8 cellular contexts compared by ENCODE assay signal in the genomic region with DNA sequence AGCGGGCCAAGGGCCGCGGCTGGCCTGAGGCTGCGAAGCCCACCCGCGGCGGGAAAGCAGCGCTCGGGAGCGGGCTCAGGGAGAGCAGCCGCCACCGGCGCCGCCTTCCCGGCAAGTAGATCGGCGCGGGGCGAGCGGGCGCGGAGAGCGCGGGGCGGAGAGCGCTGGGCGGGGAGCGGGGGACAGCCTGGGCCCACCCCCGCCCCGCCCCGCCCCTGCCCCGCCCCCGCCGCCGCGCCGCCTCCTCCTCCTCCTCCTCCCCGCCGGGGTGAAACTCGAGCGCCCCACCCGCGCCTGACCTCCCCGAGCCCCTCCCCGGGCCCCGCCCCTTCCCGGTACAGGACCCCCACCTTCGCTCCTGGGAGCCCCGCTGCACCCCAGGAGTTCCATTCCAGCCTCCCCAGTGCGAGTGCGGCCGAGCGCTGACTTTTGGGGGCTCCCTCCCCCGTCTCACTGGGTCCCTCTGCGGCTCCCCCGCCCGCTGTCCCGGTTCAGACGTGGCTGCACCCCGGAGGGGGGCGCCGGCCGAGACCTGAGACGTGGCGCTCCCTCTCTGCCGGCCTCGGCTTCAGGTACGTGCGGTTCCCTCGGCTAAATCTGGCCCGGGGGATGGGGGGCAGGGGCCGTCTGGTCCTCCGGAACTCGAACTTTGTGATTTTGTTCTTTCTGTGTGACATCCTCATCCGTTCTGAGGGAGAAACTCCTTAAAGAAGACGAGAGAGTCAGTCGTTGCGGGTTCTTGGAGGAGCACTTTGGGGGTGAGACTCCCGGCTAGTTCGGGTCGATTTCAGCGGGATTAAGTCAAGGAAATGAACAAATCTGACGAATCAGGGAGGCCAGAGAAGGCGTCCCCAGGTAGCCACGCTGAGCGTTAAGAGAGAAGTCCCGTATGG. TPM values are rescaled to one million over a fixed set of nuclear protein-coding genes. Genes with fewer than 3 reads are reported as not detected.
DNase-seq lines count a peak whose midpoint lies in the region; FAIRE-seq and TF ChIP-seq lines count a peak whose summit lies in the region.

A gene with protein sequence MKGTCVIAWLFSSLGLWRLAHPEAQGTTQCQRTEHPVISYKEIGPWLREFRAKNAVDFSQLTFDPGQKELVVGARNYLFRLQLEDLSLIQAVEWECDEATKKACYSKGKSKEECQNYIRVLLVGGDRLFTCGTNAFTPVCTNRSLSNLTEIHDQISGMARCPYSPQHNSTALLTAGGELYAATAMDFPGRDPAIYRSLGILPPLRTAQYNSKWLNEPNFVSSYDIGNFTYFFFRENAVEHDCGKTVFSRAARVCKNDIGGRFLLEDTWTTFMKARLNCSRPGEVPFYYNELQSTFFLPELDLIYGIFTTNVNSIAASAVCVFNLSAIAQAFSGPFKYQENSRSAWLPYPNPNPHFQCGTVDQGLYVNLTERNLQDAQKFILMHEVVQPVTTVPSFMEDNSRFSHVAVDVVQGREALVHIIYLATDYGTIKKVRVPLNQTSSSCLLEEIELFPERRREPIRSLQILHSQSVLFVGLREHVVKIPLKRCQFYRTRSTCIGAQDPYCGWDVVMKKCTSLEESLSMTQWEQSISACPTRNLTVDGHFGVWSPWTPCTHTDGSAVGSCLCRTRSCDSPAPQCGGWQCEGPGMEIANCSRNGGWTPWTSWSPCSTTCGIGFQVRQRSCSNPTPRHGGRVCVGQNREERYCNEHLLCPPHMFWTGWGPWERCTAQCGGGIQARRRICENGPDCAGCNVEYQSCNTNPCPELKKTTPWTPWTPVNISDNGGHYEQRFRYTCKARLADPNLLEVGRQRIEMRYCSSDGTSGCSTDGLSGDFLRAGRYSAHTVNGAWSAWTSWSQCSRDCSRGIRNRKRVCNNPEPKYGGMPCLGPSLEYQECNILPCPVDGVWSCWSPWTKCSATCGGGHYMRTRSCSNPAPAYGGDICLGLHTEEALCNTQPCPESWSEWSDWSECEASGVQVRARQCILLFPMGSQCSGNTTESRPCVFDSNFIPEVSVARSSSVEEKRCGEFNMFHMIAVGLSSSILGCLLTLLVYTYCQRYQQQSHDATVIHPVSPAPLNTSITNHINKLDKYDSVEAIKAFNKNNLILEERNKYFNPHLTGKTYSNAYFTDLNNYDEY (minus strand): TSS at position 117 of the 893 bp plus-strand sequence. CDS start 166,129 bp downstream, outside the sequence.

- H3K36me3 Mint-ChIP-seq in activated T-helper 1 cell treated with anti-CD3 and anti-CD28 coated beads, Interleukin-12 subunit alpha, Interleukin-12 subunit beta, Interleukin-2, Interleukin-4 antibody, amounts not matched to agents 30 ng/mL and 10 ng/mL and 1 ng/mL, durations not matched to agents 14 hours and 24 hours and 36 hours (ENCODE audit: low read depth) = no peaks in the 10 kb centered on the region
- peaks cover 24% of the 10 kb centered on the region for H3K36me3 Mint-ChIP-seq in nephron progenitor cell (ENCODE audit: low read depth)

- no peak within 1 kb of the TSS for H3K27ac Mint-ChIP-seq in activated T-helper 1 cell treated with anti-CD3 and anti-CD28 coated beads, Interleukin-12 subunit alpha, Interleukin-12 subunit beta, Interleukin-2, Interleukin-4 antibody, amounts not matched to agents 30 ng/mL and 10 ng/mL and 1 ng/mL, durations not matched to agents 14 hours and 24 hours and 36 hours
- no peak within 1 kb of the TSS for H3K27ac Mint-ChIP-seq in nephron progenitor cell

- no peaks in the 10 kb centered on the region for H3K4me1 Mint-ChIP-seq in activated T-helper 1 cell treated with anti-CD3 and anti-CD28 coated beads, Interleukin-12 subunit alpha, Interleukin-12 subunit beta, Interleukin-2, Interleukin-4 antibody, amounts not matched to agents 30 ng/mL and 10 ng/mL and 1 ng/mL, durations not matched to agents 14 hours and 24 hours and 36 hours (ENCODE audit: low read depth)
- peaks cover 48% of the 10 kb centered on the region for H3K4me1 Mint-ChIP-seq in nephron progenitor cell

- TF ChIP-seq CTCF in nephron progenitor cell (IDR thresholded peaks at IDR 0.05) = no peak

- H3K9me3 Mint-ChIP-seq in activated T-helper 1 cell treated with anti-CD3 and anti-CD28 coated beads, Interleukin-12 subunit alpha, Interleukin-12 subunit beta, Interleukin-2, Interleukin-4 antibody, amounts not matched to agents 30 ng/mL and 10 ng/mL and 1 ng/mL, durations not matched to agents 14 hours and 24 hours and 36 hours = no peaks in the 10 kb centered on the region
- no peaks in the 10 kb centered on the region for H3K9me3 Mint-ChIP-seq in nephron progenitor cell

- DNase-seq in DMS153 treated with DMSO at 0.1 percent for 48 hours (lab: John Stamatoyannopoulos, UW; ENCODE audit: unreplicated experiment) (peak; percentile 12), HK-2 (ENCODE audit: unreplicated experiment) (peak; percentile 65), frontal cortex (ENCODE audit: low spot score in 2 of 2) (peak; percentile 62 to 72), nephron progenitor cell (peak; percentile 85), NCI-H2107 (lab: John Stamatoyannopoulos, UW) (no peak), NCI-H1105 treated with DMSO at 0.1 percent for 48 hours (lab: John Stamatoyannopoulos, UW) (no peak), OCI-M1 (lab: John Stamatoyannopoulos, UW) (no peak)
- DNase-seq in activated T-helper 1 cell treated with anti-CD3 and anti-CD28 coated beads, Interleukin-12 subunit alpha, Interleukin-12 subunit beta, Interleukin-2, Interleukin-4 antibody, amounts not matched to agents 30 ng/mL and 10 ng/mL and 1 ng/mL, durations not matched to agents 14 hours and 24 hours and 36 hours (ENCODE audit: low spot score) = no peak

- peak within 1 kb of the TSS; percentile 26 for H3K4me3 Mint-ChIP-seq in activated T-helper 1 cell treated with anti-CD3 and anti-CD28 coated beads, Interleukin-12 subunit alpha, Interleukin-12 subunit beta, Interleukin-2, Interleukin-4 antibody, amounts not matched to agents 30 ng/mL and 10 ng/mL and 1 ng/mL, durations not matched to agents 14 hours and 24 hours and 36 hours
- peak within 1 kb of the TSS; percentile 92 for H3K4me3 Mint-ChIP-seq in nephron progenitor cell

- peaks cover 18% of the 10 kb centered on the region for H3K27me3 Mint-ChIP-seq in activated T-helper 1 cell treated with anti-CD3 and anti-CD28 coated beads, Interleukin-12 subunit alpha, Interleukin-12 subunit beta, Interleukin-2, Interleukin-4 antibody, amounts not matched to agents 30 ng/mL and 10 ng/mL and 1 ng/mL, durations not matched to agents 14 hours and 24 hours and 36 hours (ENCODE audit: insufficient read depth)
- H3K27me3 Mint-ChIP-seq in nephron progenitor cell (ENCODE audit: low read depth, poor library complexity) = peaks cover 3% of the 10 kb centered on the region

- no peak for FAIRE-seq in frontal cortex (lab: Jason Lieb, UNC)

- intact Hi-C loops in activated T-helper 1 cell treated with anti-CD3 and anti-CD28 coated beads, Interleukin-12 subunit alpha, Interleukin-12 subunit beta, Interleukin-2, Interleukin-4 antibody, amounts not matched to agents 30 ng/mL and 10 ng/mL and 1 ng/mL, durations not matched to agents 14 hours and 24 hours and 36 hours (cut with micrococcal nuclease) = loop anchor here (10.0 kb wide), 1 partner anchor 181 kb away; no protein-coding TSS in a partner anchor

RNA-seq across cellular contexts. Expression of the gene that starts here (rescaled TPM):
- 0.12 TPM in 1 of 2 replicates, not detected in the other for total RNA-seq in activated T-helper 1 cell treated with anti-CD3 and anti-CD28 coated beads, Interleukin-12 subunit alpha, Interleukin-12 subunit beta, Interleukin-2, Interleukin-4 antibody, amounts not matched to agents 30 ng/mL and 10 ng/mL and 1 ng/mL, durations not matched to agents 14 hours and 24 hours and 36 hours
- total RNA-seq in frontal cortex = 9.0 TPM

Comparison
In these comparisons a context has a peak if more than half of its experiments do, and no peak if none do; other contexts are left out.
1. DNase-seq: peak in DMS153 treated with DMSO at 0.1 percent for 48 hours (single experiment), HK-2 (single experiment), frontal cortex (2 of 2) and nephron progenitor cell (single experiment); none in activated T-helper 1 cell treated with anti-CD3 and anti-CD28 coated beads, Interleukin-12 subunit alpha, Interleukin-12 subunit beta, Interleukin-2, Interleukin-4 antibody, amounts not matched to agents 30 ng/mL and 10 ng/mL and 1 ng/mL, durations not matched to agents 14 hours and 24 hours and 36 hours (single experiment), NCI-H2107 (single experiment), NCI-H1105 treated with DMSO at 0.1 percent for 48 hours (single experiment) and OCI-M1 (single experiment).